ENCODE assay signal across 18 cellular contexts in the genomic region with DNA sequence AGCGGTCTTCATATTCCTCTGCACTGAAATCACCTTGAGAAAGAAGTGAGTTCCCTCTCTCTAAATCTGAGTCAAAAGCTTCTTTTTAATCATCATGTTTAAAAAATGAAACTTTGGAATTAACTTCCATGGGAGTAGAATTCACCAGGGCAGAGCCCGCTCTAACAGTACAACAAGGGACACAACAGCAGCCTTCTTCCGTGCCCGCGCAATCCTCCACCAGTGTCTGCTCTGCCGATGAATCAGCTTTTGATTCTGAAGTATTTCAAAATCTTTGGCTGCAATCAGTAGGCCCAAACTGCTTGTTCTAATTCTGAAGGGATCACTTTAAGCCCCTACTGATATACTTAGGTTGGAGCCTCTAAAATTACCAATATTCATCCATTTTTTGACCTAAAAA.
DNase-seq lines count a peak whose midpoint lies in the region; ATAC-seq and TF ChIP-seq lines count a peak whose summit lies in the region.
"Had no signal": no experiment of that assay in that cellular context is flagged by ENCODE, and none has a peak within 500 bp of the region (broad histone marks: within the 10 kb centered on the region; RNA-seq: fewer than 3 reads in every experiment).

No MANE protein-coding gene starts in this region.

- no peak overlapping the region for H3K9ac ChIP-seq in IMR-90 (ENCODE audit: low read depth, low read length)

- peaks cover 0 to 4% of the 10 kb centered on the region in 2 experiments; a peak in 1 of 4 replicates for H3K79me1 ChIP-seq in IMR-90 (ENCODE audit: low read depth in 1 of 2, low read length in 2 of 2)

- no peak overlapping the region for H2AK9ac ChIP-seq in IMR-90 (replicated peaks; ENCODE audit: low read depth, low read length, poor library complexity)

- in situ Hi-C loops in IMR-90 (cut with MboI; ENCODE audit: low sequenced_read_pairs) = no loop called here

- 0 out of 2 replicates have a peak overlapping the region, but pooled peaks have one; percentile 14 for H3K14ac ChIP-seq in IMR-90 (replicated peaks; ENCODE audit: low read depth, low read length)

- H4K91ac ChIP-seq in IMR-90 (ENCODE audit: insufficient read depth, low read depth, low read length) = no peak overlapping the region

- no peak overlapping the region for H2BK5ac ChIP-seq in IMR-90 (ENCODE audit: low read depth, low read length, poor library complexity, severe bottlenecking)

- no peak overlapping the region for H2AK5ac ChIP-seq in IMR-90 (ENCODE audit: low read depth, low read length)

- H3K4me3 ChIP-seq in IMR-90 (ENCODE audit: insufficient read depth, low read depth, low read length) = no peak overlapping the region
- H3K4me3 ChIP-seq: gastrocnemius medialis, sigmoid colon had no signal

- no peak overlapping the region for H3K18ac ChIP-seq in IMR-90 (ENCODE audit: low read depth, low read length)

- CTCF ChIA-PET in IMR-90 (lab: Yijun Ruan, JAX) = interaction anchor here (0.6 kb wide), 2 partner anchors 678 to 851 kb away, joined by 3 to 7 read pairs; no protein-coding TSS in a partner anchor

- BruUV-seq in IMR-90 (replicated peaks; lab: Mats Ljungman, UMichigan) = no TSS peak

- intact Hi-C loops in IMR-90 (cut with micrococcal nuclease) = no loop called here

- H2BK20ac ChIP-seq in IMR-90 (ENCODE audit: low read depth, low read length) = no peak overlapping the region

- TF ChIP-seq CTCF in IMR-90 (conservative IDR thresholded peaks at IDR 0.05; ENCODE audit: low read depth, low read length) = no peak

- POLR2A ChIA-PET in IMR-90 (lab: Charles Lee; ENCODE audit: unreplicated experiment) = no interaction called here

- no peak for ATAC-seq in IMR-90 (ENCODE audit: low read depth)
- ATAC-seq in HG02759 (IDR thresholded peaks at IDR 0.05; ENCODE audit: unreplicated experiment) = no peak
- ATAC-seq in HG02938 (IDR thresholded peaks at IDR 0.05; ENCODE audit: unreplicated experiment) = no peak
- ATAC-seq: gastrocnemius medialis; stimulated activated memory B cell treated with anti-CD40 and anti-IgM and Interleukin-4, amounts not matched to agents 10 μg/mL and 1 μg/mL and 100 μg/mL, for 72 hours had no signal

- no peak overlapping the region for H2AFZ ChIP-seq in IMR-90 (replicated peaks; ENCODE audit: low read length, poor library complexity)

- peaks cover 18% of the 10 kb centered on the region for H3K9me1 ChIP-seq in IMR-90 (ENCODE audit: insufficient read depth, low read length)

- H3K23ac ChIP-seq in IMR-90 (ENCODE audit: low read depth, low read length) = no peak overlapping the region

- H3K9me3 ChIP-seq in IMR-90 (ENCODE audit: control insufficient read depth, insufficient read depth, low read length) = no peaks in the 10 kb centered on the region
- H3K9me3 ChIP-seq: gastrocnemius medialis, sigmoid colon had no signal

- TF ChIP-seq POLR2A in IMR-90 (IDR thresholded peaks at IDR 0.05; ENCODE audit: low read depth, low read length) = no peak

- H4K5ac ChIP-seq in IMR-90 (ENCODE audit: low read depth, low read length) = no peak overlapping the region

- peak overlapping the region; percentile 12; the same call in 1 of the 2 replicates for H2BK120ac ChIP-seq in IMR-90 (ENCODE audit: low read depth, low read length)

- WGBS in IMR-90 (ENCODE audit: extremely low coverage in 2 of 2, insufficient read length in 1 of 2), 2 experiments = no CpG with 5 or more reads among the region's 6 CpGs

- dilution Hi-C loops in IMR-90 (cut with HindIII; ENCODE audit: low sequenced_read_pairs, unreplicated experiment) = no loop called here

- H3K36me3 ChIP-seq in IMR-90 (ENCODE audit: control insufficient read depth, insufficient read depth, low read length) = peaks cover 19% of the 10 kb centered on the region

- TF ChIP-seq RAD21 in IMR-90 (IDR thresholded peaks at IDR 0.05; ENCODE audit: low read length) = no peak

- H3K56ac ChIP-seq in IMR-90 (ENCODE audit: extremely low read depth, insufficient read depth, low read length) = no peak overlapping the region

- no peak overlapping the region for H3K4me2 ChIP-seq in IMR-90 (ENCODE audit: low read depth, low read length)

- no peaks in the 10 kb centered on the region for H3K27me3 ChIP-seq in IMR-90 (ENCODE audit: control insufficient read depth, insufficient read depth, low read length)
- H3K27me3 ChIP-seq: gastrocnemius medialis, sigmoid colon had no signal

- no peak overlapping the region; the same call in 1 of the 2 replicates for H3K4ac ChIP-seq in IMR-90 (ENCODE audit: low read depth, low read length)

- DNase-seq in IMR-90 (peak; percentile 31), astrocyte of the hippocampus (ENCODE audit: low read depth, low spot score) (peak; percentile 41), inferior parietal cortex (ENCODE audit: extremely low spot score) (peak; percentile 51), HuH-7 (ENCODE audit: low spot score) (no peak)
- no peak for DNase-seq in activated effector memory CD4-positive, alpha-beta T cell treated with Interleukin-2 at 50 U/mL for 16 hours
- DNase-seq: activated CD4-positive, alpha-beta T cell treated with anti-CD3 and anti-CD28 coated beads, Interleukin-2, amount 10 ng/mL, durations not matched to agents 24 days and 14 days; activated T-cell treated with anti-CD3 and anti-CD28 coated beads, Interleukin-2, amount 50 U/mL, for 48 hours; DMS79; gastrocnemius medialis; NCI-H1694 treated with DMSO at 0.1 percent for 48 hours; NCI-H82; Right ventricle myocardium superior; sigmoid colon; T1000 had no signal

- no peak overlapping the region for H4K8ac ChIP-seq in IMR-90 (ENCODE audit: low read depth in 2 of 2, low read length in 2 of 2)

- H4K20me1 ChIP-seq in IMR-90 (ENCODE audit: insufficient read depth, low read length) = no peaks in the 10 kb centered on the region; the same call in 1 of the 2 replicates

- H2BK15ac ChIP-seq in IMR-90 (ENCODE audit: low read depth, low read length) = no peak overlapping the region

- H3K4me1 ChIP-seq in IMR-90 (ENCODE audit: control insufficient read depth, insufficient read depth, low read length) = peaks cover 20% of the 10 kb centered on the region
- H3K4me1 ChIP-seq: gastrocnemius medialis had no signal

- H3K27ac ChIP-seq in IMR-90 (ENCODE audit: insufficient read depth, low read length) (no peak overlapping the region), temporal lobe (ENCODE audit: low read depth, low read length) (peak overlapping the region; percentile 31)
- H3K27ac ChIP-seq: gastrocnemius medialis had no signal

TF ChIP-seq in IMR-90, 13 proteins besides CTCF, POLR2A, EP300 and RAD21:
- TF ChIP-seq CHD1 (IDR thresholded peaks at IDR 0.05; ENCODE audit: low read depth, low read length) (no peak), MAFK (IDR thresholded peaks at IDR 0.05; ENCODE audit: low read depth, low read length) (no peak), RFX5 (IDR thresholded peaks at IDR 0.05; ENCODE audit: low read depth, low read length) (no peak)
TF ChIP-seq in IMR-90: peak in this region for 0.

Comparison
In these comparisons a context has a peak if more than half of its experiments do, and no peak if none do; other contexts are left out.
1. DNase-seq: peak in IMR-90 (single experiment), astrocyte of the hippocampus (single experiment) and inferior parietal cortex (single experiment); none in HuH-7 (single experiment) and activated effector memory CD4-positive, alpha-beta T cell treated with Interleukin-2 at 50 U/mL for 16 hours (single experiment).